In the genomic region with DNA sequence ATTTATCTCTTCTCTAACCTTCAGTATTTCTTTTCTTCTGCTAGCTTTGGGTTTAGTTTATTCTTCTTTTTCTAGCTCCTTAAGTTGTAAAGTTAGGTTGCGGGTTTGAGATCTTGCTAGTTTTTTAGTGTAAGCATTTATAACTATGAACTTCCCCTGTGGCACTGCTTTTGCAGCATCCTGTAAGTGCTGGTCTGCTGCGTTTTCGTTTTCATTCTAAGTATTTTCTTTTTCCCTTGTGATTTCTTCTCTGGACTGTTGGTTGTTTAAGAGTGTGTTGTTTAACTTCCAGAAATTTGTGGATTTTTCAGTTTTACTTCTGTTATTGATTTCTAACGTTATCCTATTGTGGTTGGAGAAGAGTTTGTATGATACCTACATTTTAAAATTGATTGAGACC, we compare ENCODE assay signal across 10 cellular contexts.
"Had no signal": no experiment of that assay in that cellular context is flagged by ENCODE, and none has a peak within 500 bp of the region (broad histone marks: within the 10 kb centered on the region; RNA-seq: fewer than 3 reads in every experiment).

No MANE protein-coding gene starts in this region.

- H3K27me3 ChIP-seq: ascending aorta had no signal

- H3K27ac ChIP-seq: ascending aorta, parathyroid adenoma had no signal

- H3K4me3 Mint-ChIP-seq: endodermal cell, mesothelial cell of epicardium had no signal

- DNase-seq: endodermal cell; erythroblast; retina; stimulated activated CD4-positive, alpha-beta T cell treated with anti-CD3 and anti-CD28 coated beads, Interleukin-15, amount 100 ng/mL, for 24 hours; stimulated activated CD4-positive, alpha-beta T cell treated with anti-CD3 and anti-CD28 coated beads, Interleukin-4, amount 100 ng/mL, for 24 hours; trophoblast cell had no signal

- H3K4me1 ChIP-seq: ascending aorta, parathyroid adenoma had no signal

- H3K36me3 ChIP-seq: ascending aorta had no signal

- H3K4me3 ChIP-seq: ascending aorta had no signal

- H3K4me1 Mint-ChIP-seq: endodermal cell, mesothelial cell of epicardium had no signal

- H3K27ac Mint-ChIP-seq: endodermal cell, mesothelial cell of epicardium had no signal

- ATAC-seq: SK-N-SH treated with all-trans-retinoic acid at 6 μM for 48 hours had no signal
